ENCODE assay signal across 9 cellular contexts in the genomic region with DNA sequence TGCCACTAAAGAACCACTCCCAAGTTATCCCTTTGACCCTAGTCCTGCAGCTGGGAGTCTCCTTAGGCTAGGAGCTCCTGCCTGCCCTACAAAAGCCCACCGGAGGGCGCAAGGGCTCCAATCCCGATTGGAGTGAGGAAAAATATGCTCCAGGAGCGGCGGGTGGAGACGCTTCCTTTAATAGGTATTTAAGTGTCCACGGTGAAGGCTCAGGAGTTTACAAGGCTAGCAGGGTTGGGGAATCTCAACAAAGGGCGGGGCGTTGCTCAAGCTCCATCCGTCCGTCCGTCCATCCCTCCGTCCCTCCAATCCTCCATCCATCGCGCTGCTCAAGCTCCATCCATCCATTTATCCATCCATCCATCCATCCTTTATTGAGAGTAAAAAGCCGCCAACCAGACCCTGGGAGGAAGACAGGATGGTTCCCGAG. TPM values are rescaled to one million over a fixed set of nuclear protein-coding genes. Genes with fewer than 3 reads are reported as not detected.
DNase-seq lines count a peak whose midpoint lies in the region; ATAC-seq, FAIRE-seq and TF ChIP-seq lines count a peak whose summit lies in the region.
"Had no signal": no experiment of that assay in that cellular context is flagged by ENCODE, and none has a peak within 500 bp of the region (broad histone marks: within the 10 kb centered on the region; RNA-seq: fewer than 3 reads in every experiment).

No MANE protein-coding gene starts in this region.

- no peaks in the 10 kb centered on the region for H3K9me3 Mint-ChIP-seq in stimulated activated naive CD8-positive, alpha-beta T cell treated with anti-CD3 and anti-CD28 coated beads, Interleukin-15, amount 100 ng/mL, for 72 hours

- FAIRE-seq in D721Med (lab: Jason Lieb, UNC): no peak
- FAIRE-seq: colon had no signal

- peak overlapping the region; percentile 98 for H3K27ac Mint-ChIP-seq in stimulated activated naive CD8-positive, alpha-beta T cell treated with anti-CD3 and anti-CD28 coated beads, Interleukin-15, amount 100 ng/mL, for 72 hours

- peaks cover 48% of the 10 kb centered on the region for H3K4me1 Mint-ChIP-seq in stimulated activated naive CD8-positive, alpha-beta T cell treated with anti-CD3 and anti-CD28 coated beads, Interleukin-15, amount 100 ng/mL, for 72 hours

- 0% methylated on average over 17 of the region's 17 CpGs for WGBS in lower leg skin, 2 donors

- intact Hi-C loops in lower leg skin (cut with DNase I; ENCODE audit: low total_unique reads): no loop called here

- peak; percentile 12 for ATAC-seq in GM21381 (IDR thresholded peaks at IDR 0.05; ENCODE audit: unreplicated experiment)
- peak; percentile 23 for ATAC-seq in stimulated activated naive CD8-positive, alpha-beta T cell treated with anti-CD3 and anti-CD28 coated beads, Interleukin-15, amount 100 ng/mL, for 72 hours

- no peak for TF ChIP-seq POLR2A in lower leg skin (IDR thresholded peaks at IDR 0.05)

- DNase-seq in D721Med (ENCODE audit: insufficient read length, low spot score): no peak
- peak; percentile 49 for DNase-seq in LoVo (ENCODE audit: low spot score)
- peak; percentile 67 for DNase-seq in SW480 (ENCODE audit: low spot score)
- peak; percentile 78 for DNase-seq in ecto neural progenitor cell (ENCODE audit: low spot score)
- DNase-seq in lower leg skin (ENCODE audit: low spot score in 2 of 2): no peak
- DNase-seq in stimulated activated naive CD8-positive, alpha-beta T cell treated with anti-CD3 and anti-CD28 coated beads, Interleukin-15, amount 100 ng/mL, for 72 hours: no peak
- DNase-seq in KG1 (lab: John Stamatoyannopoulos, UW): no peak

- H3K27me3 Mint-ChIP-seq in stimulated activated naive CD8-positive, alpha-beta T cell treated with anti-CD3 and anti-CD28 coated beads, Interleukin-15, amount 100 ng/mL, for 72 hours: no peaks in the 10 kb centered on the region

- peak overlapping the region; percentile 83 for H3K4me3 ChIP-seq in lower leg skin (ENCODE audit: low read depth, poor library complexity, severe bottlenecking)

- TF ChIP-seq CTCF in D721Med (IDR thresholded peaks at IDR 0.05; ENCODE audit: insufficient read depth, missing control alignments): peak; percentile 65
- TF ChIP-seq CTCF in lower leg skin (IDR thresholded peaks at IDR 0.05): no peak

- H3K4me3 Mint-ChIP-seq in stimulated activated naive CD8-positive, alpha-beta T cell treated with anti-CD3 and anti-CD28 coated beads, Interleukin-15, amount 100 ng/mL, for 72 hours: peak overlapping the region; percentile 95

RNA-seq across cellular contexts. Expression of a gene that starts 0.6 kb away (rescaled TPM):
- total RNA-seq in lower leg skin: 10 to 100 TPM; 24.2 to 34.6 (median 34.0) TPM

RNA-seq across cellular contexts. Expression of a gene that starts 10.8 kb away (rescaled TPM):
- total RNA-seq in lower leg skin: 1 to 10 TPM in 3 of 4 donors, under 1 TPM in 1; 0.88 to 9.0 (median 3.3) TPM

RNA-seq across cellular contexts. Expression of a gene that starts 23.3 kb away (rescaled TPM):
- 10 to 100 TPM; 22.0 to 32.8 (median 25.1) TPM for total RNA-seq in lower leg skin

RNA-seq across cellular contexts. Expression of a gene that starts 42.3 kb away (rescaled TPM):
- total RNA-seq in lower leg skin: 1 to 10 TPM in 1 of 4 donors, under 1 TPM in 1, not detected in 2; 0.26 to 1.1 TPM

RNA-seq across cellular contexts. Expression of a gene that starts 49.0 kb away (rescaled TPM):
- total RNA-seq in lower leg skin: 100 to 1,000 TPM in 2 of 4 donors, 10 to 100 TPM in 2; 80.7 to 124 (median 94.9) TPM

Comparison
In these comparisons a context has a peak if more than half of its experiments do, and no peak if none do; other contexts are left out.
1. DNase-seq: peak in LoVo (single experiment), SW480 (single experiment) and ecto neural progenitor cell (single experiment); none in D721Med (single experiment), lower leg skin (0 of 2), stimulated activated naive CD8-positive, alpha-beta T cell treated with anti-CD3 and anti-CD28 coated beads, Interleukin-15, amount 100 ng/mL, for 72 hours (0 of 2) and KG1 (single experiment).